Comparison of ENCODE assay signal across 11 cellular contexts in genomic region chr4:4855293-4856070, GRCh38. TPM values are rescaled to one million over a fixed set of nuclear protein-coding genes. Genes with fewer than 3 reads are reported as not detected.
DNase-seq lines count a peak whose midpoint lies in the region; ATAC-seq and TF ChIP-seq lines count a peak whose summit lies in the region.
"Had no signal": no experiment of that assay in that cellular context is flagged by ENCODE, and none has a peak within 500 bp of the region (broad histone marks: within the 10 kb centered on the region; RNA-seq: fewer than 3 reads in every experiment).

No MANE protein-coding gene starts in this region.

- H2AFZ ChIP-seq in SK-N-SH (ENCODE audit: low read depth) (no peak overlapping the region), GM23338 (no peak overlapping the region)

- H3K27me3 Mint-ChIP-seq in GM23338 (ENCODE audit: insufficient read depth, low read depth, poor library complexity) = peaks cover 90% of the 10 kb centered on the region
- peaks cover 34% of the 10 kb centered on the region for H3K27me3 Mint-ChIP-seq in nephron progenitor cell (ENCODE audit: low read depth, poor library complexity)

- H3K4me1 ChIP-seq in SK-N-SH (ENCODE audit: control insufficient read depth in 1 of 2, insufficient read depth in 2 of 2, low read depth in 1 of 2, low read length in 1 of 2) (peaks cover 0 to 8% of the 10 kb centered on the region in 2 experiments; a peak in 1 of 4 replicates), GM23338 (ENCODE audit: insufficient read depth) (peaks cover 39% of the 10 kb centered on the region)

- POLR2A ChIA-PET in SK-N-SH (lab: Yijun Ruan, JAX) = no interaction called here

- peaks cover 5% of the 10 kb centered on the region for H3F3A ChIP-seq in SK-N-SH (replicated peaks; ENCODE audit: insufficient read depth)
- H3F3A ChIP-seq in GM23338 (replicated peaks; ENCODE audit: low read depth) = peaks cover 29% of the 10 kb centered on the region

- H3K9me2 ChIP-seq in SK-N-SH (no peaks in the 10 kb centered on the region), GM23338 (ENCODE audit: insufficient read depth) (no peaks in the 10 kb centered on the region)

- peaks cover 42% of the 10 kb centered on the region for H3K4me1 Mint-ChIP-seq in GM23338
- peaks cover 78% of the 10 kb centered on the region for H3K4me1 Mint-ChIP-seq in nephron progenitor cell

- CTCF ChIA-PET in SK-N-SH (lab: Yijun Ruan, JAX) = interaction anchor here (0.6 to 0.9 kb wide), 3 partner anchors 17 to 276 kb away, joined by 3 to 4 read pairs (median 3); no protein-coding TSS in a partner anchor

- H3K9me3 Mint-ChIP-seq in GM23338 (peaks cover 9% of the 10 kb centered on the region), nephron progenitor cell (no peaks in the 10 kb centered on the region)

- H3K27ac ChIP-seq in SK-N-SH (ENCODE audit: low read depth in 2 of 2, low read length in 1 of 2) (no peak overlapping the region), GM23338 (ENCODE audit: low read depth) (no peak overlapping the region)
- H3K27ac ChIP-seq: lower lobe of right lung had no signal

- no peak for TF ChIP-seq RAD21 in SK-N-SH (IDR thresholded peaks at IDR 0.05; ENCODE audit: low read length)

- H3K4me3 ChIP-seq in SK-N-SH (ENCODE audit: low read depth in 2 of 2, low read length in 1 of 2) = no peak overlapping the region
- no peak overlapping the region for H3K4me3 ChIP-seq in GM23338
- H3K4me3 ChIP-seq: HAP-1 had no signal

- no peak overlapping the region for H3K9ac ChIP-seq in SK-N-SH

- H3K9me3 ChIP-seq in SK-N-SH = no peaks in the 10 kb centered on the region
- H3K9me3 ChIP-seq: HAP-1, lower lobe of right lung had no signal

- WGBS in SK-N-SH (ENCODE audit: low lambda C conversion rate) = 12% methylated on average over 33 of the region's 34 CpGs

- no peak for DNase-seq in SK-N-SH
- peak; percentile 36 for DNase-seq in GM23338 (ENCODE audit: low spot score)
- DNase-seq in cerebellar cortex (ENCODE audit: low spot score) = peak; percentile 38
- no peak for DNase-seq in nephron progenitor cell
- DNase-seq in T-helper 9 cell = no peak
- DNase-seq in effector CD4-positive, alpha-beta T cell = no peak
- no peak for DNase-seq in NCI-H524 treated with DMSO at 0.1 percent for 48 hours (lab: John Stamatoyannopoulos, UW)
- DNase-seq: lower lobe of right lung had no signal

- H4K20me1 ChIP-seq in SK-N-SH (ENCODE audit: insufficient read depth) = no peaks in the 10 kb centered on the region
- peaks cover 39% of the 10 kb centered on the region for H4K20me1 ChIP-seq in GM23338 (replicated peaks; ENCODE audit: insufficient read depth)

- H3K4me3 Mint-ChIP-seq in GM23338 (peak overlapping the region; percentile 49; the same call in 2 of the 3 replicates), nephron progenitor cell (peak overlapping the region; percentile 74)
- H3K4me3 Mint-ChIP-seq: dendritic cell treated with granulocyte-macrophage colony-stimulating factor and Interleukin-4, amounts not matched to agents 40 ng/mL and 50 ng/mL, for 4 days had no signal

- peaks cover 55% of the 10 kb centered on the region for H3K27me3 ChIP-seq in SK-N-SH (ENCODE audit: insufficient read depth)
- peaks cover 96% of the 10 kb centered on the region for H3K27me3 ChIP-seq in GM23338 (ENCODE audit: insufficient read depth)

- H3K36me3 Mint-ChIP-seq in GM23338 (ENCODE audit: low read depth) = no peaks in the 10 kb centered on the region
- no peaks in the 10 kb centered on the region for H3K36me3 Mint-ChIP-seq in nephron progenitor cell (ENCODE audit: low read depth)

- TF ChIP-seq EP300 in SK-N-SH (IDR thresholded peaks at IDR 0.05; ENCODE audit: borderline replicate concordance in 1 of 2, low read depth in 1 of 2, low read length in 1 of 2) = no peak

- no peak for ATAC-seq in SK-N-SH treated with all-trans-retinoic acid at 6 μM for 48 hours
- no peak for ATAC-seq in GM23338
- ATAC-seq: lower lobe of right lung had no signal

- no peak for TF ChIP-seq CTCF in SK-N-SH (IDR thresholded peaks at IDR 0.05)
- TF ChIP-seq CTCF in GM23338 (conservative IDR thresholded peaks at IDR 0.05; ENCODE audit: low read depth in 2 of 2) = no peak
- no peak for TF ChIP-seq CTCF in nephron progenitor cell (IDR thresholded peaks at IDR 0.05)

- H3K27ac Mint-ChIP-seq in GM23338 = no peak overlapping the region
- peak overlapping the region; percentile 9 for H3K27ac Mint-ChIP-seq in nephron progenitor cell
- H3K27ac Mint-ChIP-seq: dendritic cell treated with granulocyte-macrophage colony-stimulating factor and Interleukin-4, amounts not matched to agents 40 ng/mL and 50 ng/mL, for 4 days had no signal

- no peaks in the 10 kb centered on the region for H3K36me3 ChIP-seq in SK-N-SH (replicated peaks in 1 of 2; ENCODE audit: control insufficient read depth in 1 of 2, insufficient read depth in 2 of 2, low read length in 1 of 2)
- H3K36me3 ChIP-seq in GM23338 (ENCODE audit: insufficient read depth) = no peaks in the 10 kb centered on the region
- H3K36me3 ChIP-seq: HAP-1, lower lobe of right lung had no signal

- H3K4me2 ChIP-seq in SK-N-SH = peak overlapping the region; percentile 93
- peak overlapping the region; percentile 48; the same call in 1 of the 2 replicates for H3K4me2 ChIP-seq in GM23338

- H3K79me2 ChIP-seq in SK-N-SH (ENCODE audit: insufficient read depth) (no peaks in the 10 kb centered on the region), GM23338 (replicated peaks; ENCODE audit: insufficient read depth) (no peaks in the 10 kb centered on the region)

TF ChIP-seq in SK-N-SH, 30 proteins besides CTCF, POLR2A, EP300 and RAD21:
- TF ChIP-seq TAF1 (IDR thresholded peaks at IDR 0.05; ENCODE audit: borderline replicate concordance, low read depth, low read length) (no peak), GATA2 (CRISPR knock-in tag; IDR thresholded peaks at IDR 0.05) (no peak), NRF1 (IDR thresholded peaks at IDR 0.05; ENCODE audit: low read depth, low read length) (no peak), EZH2phosphoT487 (IDR thresholded peaks at IDR 0.05; ENCODE audit: borderline replicate concordance, low read depth) (peak; percentile 93), GABPA (IDR thresholded peaks at IDR 0.05; ENCODE audit: low read depth) (no peak), CHD2 (IDR thresholded peaks at IDR 0.05; ENCODE audit: low read length, partially characterized antibody) (no peak), MAX (IDR thresholded peaks at IDR 0.05; ENCODE audit: low read depth) (no peak)

TF ChIP-seq in SK-N-SH treated with all-trans-retinoic acid at 6 μM for 48 hours, 23 proteins besides CTCF, POLR2A, EP300 and RAD21 (continues in another document):
- TF ChIP-seq TSHZ2 (CRISPR knock-in tag; IDR thresholded peaks at IDR 0.05) = no peak
- TF ChIP-seq TOX (CRISPR knock-in tag; IDR thresholded peaks at IDR 0.05; ENCODE audit: borderline replicate concordance) = no peak
- no peak for TF ChIP-seq CSDC2 (CRISPR knock-in tag; IDR thresholded peaks at IDR 0.05)

TF ChIP-seq in GM23338, 12 proteins besides CTCF, POLR2A, EP300 and RAD21 (continues in another document):
- peak; percentile 91 for TF ChIP-seq EZH2 (IDR thresholded peaks at IDR 0.05; ENCODE audit: low read depth, unreplicated experiment)

RNA-seq across cellular contexts. Expression of gene MSX1, which starts 4.0 kb away (rescaled TPM):
- polyA plus RNA-seq in SK-N-SH (2012; rRNA removed) = 1.5 and 2.1 TPM in 2 replicates
- polyA plus RNA-seq in SK-N-SH (2012; cell fraction: cytosol; rRNA removed) = 0.97 and 1.7 TPM in 2 replicates
- 0.99 and 1.4 TPM in 2 replicates for polyA plus RNA-seq in SK-N-SH (2012; cell fraction: nucleus; rRNA removed)
- not detected in 2 replicates for total RNA-seq in GM23338 (2014; rRNA removed; shearing (Covaris generic))
- polyA plus RNA-seq in GM23338 (2016; fragmentation: Nextera tagmentation; extraction: Ambion mirVana) = 0.40 and 0.61 TPM in 2 replicates

Comparison
In these comparisons a context has a peak if more than half of its experiments do, and no peak if none do; other contexts are left out.
1. DNase-seq: peak in GM23338 (single experiment) and cerebellar cortex (single experiment); none in SK-N-SH (single experiment), nephron progenitor cell (single experiment), T-helper 9 cell (single experiment), effector CD4-positive, alpha-beta T cell (single experiment) and NCI-H524 treated with DMSO at 0.1 percent for 48 hours (single experiment).